In the genomic region with DNA sequence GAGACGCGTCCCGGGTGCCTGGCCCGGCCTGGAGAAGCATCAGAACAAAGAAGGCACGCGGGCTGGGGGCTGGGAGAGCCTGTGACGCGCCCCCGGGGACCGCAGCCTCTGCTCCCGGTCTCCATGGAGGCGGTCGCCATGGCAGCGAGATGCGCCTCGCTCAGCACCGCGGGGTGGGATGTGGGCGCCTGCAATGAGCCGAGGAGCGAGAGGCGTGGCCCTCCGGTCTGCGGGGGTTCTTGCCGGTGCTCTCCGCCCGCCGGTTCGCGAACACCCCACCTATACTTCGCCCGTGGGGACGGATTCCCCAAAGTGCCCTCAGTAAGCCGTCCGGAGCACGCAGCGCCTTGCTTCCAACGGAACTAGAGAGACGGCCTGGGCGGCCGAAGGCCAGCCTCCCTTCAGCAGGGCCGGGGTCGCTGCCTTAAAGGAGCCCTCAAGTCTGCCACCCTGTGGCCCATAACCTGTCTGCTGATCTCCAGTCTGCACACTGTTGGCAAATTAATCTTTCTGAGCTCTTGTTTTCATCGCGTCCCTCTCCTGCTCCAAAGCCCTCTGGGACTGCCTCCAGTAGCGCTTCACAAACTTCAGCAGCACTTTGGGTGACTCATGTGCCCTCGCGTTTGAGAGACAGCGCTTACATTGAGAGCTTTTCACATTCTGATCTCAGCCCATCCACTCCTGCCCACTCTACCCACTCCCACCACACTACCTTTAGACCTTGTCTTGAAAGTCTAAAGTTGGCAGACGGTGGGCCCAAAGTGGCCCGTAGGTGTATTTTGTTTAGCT, we compare ENCODE assay signal across 8 cellular contexts. TPM values are rescaled to one million over a fixed set of nuclear protein-coding genes. Genes with fewer than 3 reads are reported as not detected.
DNase-seq lines count a peak whose midpoint lies in the region; ATAC-seq and TF ChIP-seq lines count a peak whose summit lies in the region.

No MANE protein-coding gene starts in this region.

- H3K27me3 Mint-ChIP-seq in activated CD8-positive, alpha-beta T cell treated with anti-CD3 and anti-CD28 coated beads for 36 hours: no peaks in the 10 kb centered on the region
- peaks cover 2% of the 10 kb centered on the region for H3K27me3 Mint-ChIP-seq in memory B cell

- peak overlapping the region; percentile 87 for H3K4me3 Mint-ChIP-seq in activated CD8-positive, alpha-beta T cell treated with anti-CD3 and anti-CD28 coated beads for 36 hours
- peak overlapping the region; percentile 90 for H3K4me3 Mint-ChIP-seq in memory B cell

- peaks cover 26% of the 10 kb centered on the region for H3K4me1 Mint-ChIP-seq in activated CD8-positive, alpha-beta T cell treated with anti-CD3 and anti-CD28 coated beads for 36 hours (ENCODE audit: low read depth)
- peaks cover 18% of the 10 kb centered on the region for H3K4me1 Mint-ChIP-seq in memory B cell

- DNase-seq in AG20443 (ENCODE audit: low spot score) (peak; percentile 78), NCI-H82 (lab: John Stamatoyannopoulos, UW) (peak; percentile 94), memory B cell (ENCODE audit: low spot score in 2 of 2) (peak; percentile 74 to 77)
- DNase-seq in activated CD8-positive, alpha-beta T cell treated with anti-CD3 and anti-CD28 coated beads for 36 hours: peak; percentile 89
- peak; percentile 85 for DNase-seq in effector CD8-positive, alpha-beta T cell (lab: John Stamatoyannopoulos, UW)
- peak; percentile 57 for DNase-seq in stimulated activated CD8-positive, alpha-beta memory T cell treated with anti-CD3 and anti-CD28 coated beads, Interleukin-12 subunit alpha, Interleukin-12 subunit beta, amount 100 ng/mL, for 24 hours (ENCODE audit: extremely low read depth)

- POLR2A ChIA-PET in activated CD8-positive, alpha-beta T cell treated with anti-CD3 and anti-CD28 coated beads for 36 hours (lab: Charles Lee): interaction anchor here (0.6 to 3.4 kb wide), 13 partner anchors 10 to 595 kb away, joined by 3 to 32 read pairs (median 4); partner anchors contain the start of gene CENPB

- intact Hi-C loops in activated CD8-positive, alpha-beta T cell treated with anti-CD3 and anti-CD28 coated beads for 36 hours (cut with micrococcal nuclease): no loop called here

- H3K36me3 Mint-ChIP-seq in activated CD8-positive, alpha-beta T cell treated with anti-CD3 and anti-CD28 coated beads for 36 hours (ENCODE audit: low read depth): no peaks in the 10 kb centered on the region
- H3K36me3 Mint-ChIP-seq in memory B cell: no peaks in the 10 kb centered on the region

- ATAC-seq in GM19025 (IDR thresholded peaks at IDR 0.05; ENCODE audit: low read depth, unreplicated experiment): peak; percentile 11
- ATAC-seq in HG03439 (IDR thresholded peaks at IDR 0.05; ENCODE audit: unreplicated experiment): peak; percentile 40
- peak; percentile 54 for ATAC-seq in activated CD8-positive, alpha-beta T cell treated with anti-CD3 and anti-CD28 coated beads for 36 hours
- peak; percentile 57 for ATAC-seq in memory B cell (ENCODE audit: low read depth)

- TF ChIP-seq CTCF in activated CD8-positive, alpha-beta T cell treated with anti-CD3 and anti-CD28 coated beads for 36 hours (IDR thresholded peaks at IDR 0.05): peak; percentile 42

- H3K9me3 Mint-ChIP-seq in activated CD8-positive, alpha-beta T cell treated with anti-CD3 and anti-CD28 coated beads for 36 hours: no peaks in the 10 kb centered on the region
- H3K9me3 Mint-ChIP-seq in memory B cell: no peaks in the 10 kb centered on the region

- H3K27ac Mint-ChIP-seq in activated CD8-positive, alpha-beta T cell treated with anti-CD3 and anti-CD28 coated beads for 36 hours: peak overlapping the region; percentile 95
- peak overlapping the region; percentile 89 for H3K27ac Mint-ChIP-seq in memory B cell

- CTCF ChIA-PET in activated CD8-positive, alpha-beta T cell treated with anti-CD3 and anti-CD28 coated beads for 36 hours (lab: Charles Lee): interaction anchor here (0.7 to 4.3 kb wide), 21 partner anchors 8 to 313 kb away, joined by 3 to 30 read pairs (median 4); partner anchors contain the start of genes AP5S1 and CENPB

RNA-seq across cellular contexts. Expression of gene ADISSP, which starts 1.0 kb away (rescaled TPM):
- 10 to 100 TPM; 62.5 to 66.6 TPM for total RNA-seq in activated CD8-positive, alpha-beta T cell treated with anti-CD3 and anti-CD28 coated beads for 36 hours

RNA-seq across cellular contexts. Expression of gene SPEF1, which starts 12.7 kb away (rescaled TPM):
- total RNA-seq in activated CD8-positive, alpha-beta T cell treated with anti-CD3 and anti-CD28 coated beads for 36 hours: under 1 TPM in 1 of 2 experiments, not detected in 1; 0.23 TPM

RNA-seq across cellular contexts. Expression of gene CENPB, which starts 18.0 kb away (rescaled TPM):
- total RNA-seq in activated CD8-positive, alpha-beta T cell treated with anti-CD3 and anti-CD28 coated beads for 36 hours: 10 to 100 TPM; 35.0 to 35.4 TPM

RNA-seq across cellular contexts. Expression of gene CDC25B, which starts 27.6 kb away (rescaled TPM):
- 10 to 100 TPM; 66.9 to 67.1 TPM for total RNA-seq in activated CD8-positive, alpha-beta T cell treated with anti-CD3 and anti-CD28 coated beads for 36 hours

RNA-seq across cellular contexts. Expression of gene HSPA12B, which starts 36.1 kb away (rescaled TPM):
- total RNA-seq in activated CD8-positive, alpha-beta T cell treated with anti-CD3 and anti-CD28 coated beads for 36 hours: not detected

Comparison
In these comparisons a context has a peak if more than half of its experiments do, and no peak if none do; other contexts are left out.
1. Peak in every context shown above with its lines: DNase-seq and ATAC-seq.